In the genomic region with DNA sequence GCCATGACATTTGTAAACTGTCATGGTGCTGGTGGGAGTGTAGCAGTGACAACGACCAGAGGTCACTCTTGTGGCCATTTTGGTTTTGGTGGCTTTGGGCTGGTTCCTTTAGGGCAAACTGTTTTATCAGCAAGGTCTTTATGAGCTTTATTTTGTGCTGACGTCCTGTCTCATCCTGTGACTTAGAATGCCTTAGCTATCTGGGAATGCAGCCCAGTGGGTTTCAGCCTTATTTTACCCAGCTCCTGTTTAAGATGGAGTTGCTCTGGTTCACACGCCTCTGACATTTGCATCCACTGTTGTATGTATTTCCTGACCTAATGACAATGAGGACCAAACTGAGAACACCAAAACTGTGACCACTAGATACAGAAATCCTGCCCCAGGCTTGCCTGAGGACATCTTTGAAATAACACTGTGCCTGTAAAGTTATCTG, we compare ENCODE assay signal across 15 cellular contexts. TPM values are rescaled to one million over a fixed set of nuclear protein-coding genes. Genes with fewer than 3 reads are reported as not detected.
DNase-seq lines count a peak whose midpoint lies in the region; ATAC-seq, FAIRE-seq and TF ChIP-seq lines count a peak whose summit lies in the region.
"Had no signal": no experiment of that assay in that cellular context is flagged by ENCODE, and none has a peak within 500 bp of the region (broad histone marks: within the 10 kb centered on the region; RNA-seq: fewer than 3 reads in every experiment).

No MANE protein-coding gene starts in this region.

- intact Hi-C loops in CD4-positive, alpha-beta memory T cell (cut with micrococcal nuclease) = no loop called here
- intact Hi-C loops in GM12878 (cut with micrococcal nuclease; ENCODE audit: unreplicated experiment) = no loop called here

- H3K36me3 ChIP-seq in CD4-positive, alpha-beta memory T cell (ENCODE audit: insufficient read depth, low read length) = peaks cover 8% of the 10 kb centered on the region
- H3K36me3 ChIP-seq in GM12878 (ENCODE audit: control insufficient read depth in 2 of 2, insufficient read depth in 2 of 2, low read length in 1 of 2) (peaks cover 0 to 3% of the 10 kb centered on the region in 2 experiments; a peak in 2 of 4 replicates), MM.1S (replicated peaks; ENCODE audit: insufficient read depth, low read length) (no peaks in the 10 kb centered on the region)

- no peaks in the 10 kb centered on the region for H3K9me3 Mint-ChIP-seq in CD4-positive, alpha-beta memory T cell
- H3K9me3 Mint-ChIP-seq in neural crest cell = no peaks in the 10 kb centered on the region
- H3K9me3 Mint-ChIP-seq: activated CD4-positive, alpha-beta memory T cell treated with anti-CD3 and anti-CD28 coated beads for 36 hours had no signal

- no peak overlapping the region for H3K4me3 ChIP-seq in CD4-positive, alpha-beta memory T cell (ENCODE audit: low read length in 2 of 2)
- H3K4me3 ChIP-seq in GM12878 = no peak overlapping the region
- H3K4me3 ChIP-seq in MM.1S (ENCODE audit: low read length) = no peak overlapping the region
- H3K4me3 ChIP-seq in coronary artery = no peak overlapping the region
- H3K4me3 ChIP-seq: GM23248, heart right ventricle had no signal

- POLR2A ChIA-PET in CD4-positive, alpha-beta memory T cell (lab: Charles Lee; ENCODE audit: partially characterized antibody) = interaction anchor here (11.5 kb wide), 1 partner anchor 32 kb away, joined by 161 read pairs; no protein-coding TSS in a partner anchor
- POLR2A ChIA-PET in GM12878 (lab: Charles Lee) = no interaction called here

- no peaks in the 10 kb centered on the region for H3K9me2 ChIP-seq in MM.1S (replicated peaks; ENCODE audit: insufficient read depth, low read length)

- H3K9me3 ChIP-seq in CD4-positive, alpha-beta memory T cell (ENCODE audit: control insufficient read depth in 1 of 2, low read length in 2 of 2) = no peaks in the 10 kb centered on the region
- H3K9me3 ChIP-seq in GM12878 (replicated peaks; ENCODE audit: control insufficient read depth, insufficient read depth, low read length) (no peaks in the 10 kb centered on the region), MM.1S (replicated peaks; ENCODE audit: insufficient read depth, low read length) (no peaks in the 10 kb centered on the region)
- H3K9me3 ChIP-seq: heart right ventricle had no signal

- H4K20me1 ChIP-seq in GM12878 (ENCODE audit: control insufficient read depth, insufficient read depth) (no peaks in the 10 kb centered on the region), MM.1S (ENCODE audit: insufficient read depth, low read length) (no peaks in the 10 kb centered on the region)

- BruUV-seq in GM12878 (replicated peaks; lab: Mats Ljungman, UMichigan) = no TSS peak

- no peak overlapping the region for H2AFZ ChIP-seq in GM12878 (ENCODE audit: control insufficient read depth, low read depth, low read length)
- H2AFZ ChIP-seq in MM.1S (ENCODE audit: low read length) = no peak overlapping the region
- H2AFZ ChIP-seq: GM23248 had no signal

- H3K79me2 ChIP-seq in GM12878 (ENCODE audit: control insufficient read depth, insufficient read depth, low read length) = peaks cover 19% of the 10 kb centered on the region
- no peaks in the 10 kb centered on the region for H3K79me2 ChIP-seq in MM.1S (ENCODE audit: low read length)

- no peak for DNase-seq in CD4-positive, alpha-beta memory T cell
- DNase-seq in MV-4-11 (lab: John Stamatoyannopoulos, UW) (peak; percentile 69), GM12878 (ENCODE audit: low read depth, low spot score) (no peak), neural crest cell (ENCODE audit: low read depth, low spot score) (no peak), MM.1S (no peak), KG1 (lab: John Stamatoyannopoulos, UW) (no peak), coronary artery (ENCODE audit: low spot score) (no peak)
- DNase-seq: activated CD4-positive, alpha-beta memory T cell treated with anti-CD3 and anti-CD28 coated beads for 36 hours; cerebellar nuclear complex; GM23248; heart right ventricle; kidney glomerular epithelial cell; NCI-H1436; stimulated activated CD4-positive, alpha-beta T cell treated with anti-CD3 and anti-CD28 coated beads, Interleukin-2, amount 100 ng/mL, for 24 hours; T-helper 1 cell had no signal

- peaks cover 11 to 45% of the 10 kb centered on the region in 2 donors for H3K36me3 Mint-ChIP-seq in CD4-positive, alpha-beta memory T cell
- H3K36me3 Mint-ChIP-seq in neural crest cell (ENCODE audit: low read depth) = no peaks in the 10 kb centered on the region

- RAD21 ChIA-PET in GM12878 (lab: Charles Lee; ENCODE audit: unreplicated experiment) = no interaction called here

- no peaks in the 10 kb centered on the region for H3K27me3 Mint-ChIP-seq in CD4-positive, alpha-beta memory T cell
- no peaks in the 10 kb centered on the region for H3K27me3 Mint-ChIP-seq in neural crest cell (ENCODE audit: low read depth)
- H3K27me3 Mint-ChIP-seq: activated CD4-positive, alpha-beta memory T cell treated with anti-CD3 and anti-CD28 coated beads for 36 hours had no signal

- H3K9ac ChIP-seq in GM12878 (ENCODE audit: control insufficient read depth, insufficient read depth, low read length) = no peak overlapping the region
- no peak overlapping the region for H3K9ac ChIP-seq in MM.1S (ENCODE audit: low read length)
- H3K9ac ChIP-seq: GM23248 had no signal

- H3K4me2 ChIP-seq in GM12878 (ENCODE audit: control insufficient read depth, insufficient read depth) (no peak overlapping the region; the same call in 1 of the 2 replicates), MM.1S (ENCODE audit: low read depth, low read length) (no peak overlapping the region)

- FAIRE-seq in GM12878 (lab: Jason Lieb, UNC) = no peak

- peaks cover 50% of the 10 kb centered on the region for H3K4me1 ChIP-seq in CD4-positive, alpha-beta memory T cell (ENCODE audit: insufficient read depth, low read length)
- no peaks in the 10 kb centered on the region for H3K4me1 ChIP-seq in GM12878 (ENCODE audit: control insufficient read depth, insufficient read depth, low read length)
- H3K4me1 ChIP-seq in MM.1S (ENCODE audit: low read length) = no peaks in the 10 kb centered on the region

- TF ChIP-seq POLR2A in GM12878 (IDR thresholded peaks at IDR 0.05; ENCODE audit: low read depth, low read length) = no peak

- no peak for TF ChIP-seq EP300 in GM12878 (IDR thresholded peaks at IDR 0.05; ENCODE audit: borderline replicate concordance in 1 of 2, control insufficient read depth in 1 of 2, low read depth in 2 of 2, low read length in 2 of 2)

- H3K4me1 Mint-ChIP-seq in CD4-positive, alpha-beta memory T cell = peaks cover 45 to 79% (median 61%) of the 10 kb centered on the region in 4 donors
- H3K4me1 Mint-ChIP-seq in neural crest cell = peaks cover 31% of the 10 kb centered on the region

- TF ChIP-seq RAD21 in GM12878 (IDR thresholded peaks at IDR 0.05; ENCODE audit: insufficient read depth, low read depth, low read length) = no peak

- in situ Hi-C loops in GM12878 (cut with MboI) = no loop called here

- no peaks in the 10 kb centered on the region for H3K27me3 ChIP-seq in CD4-positive, alpha-beta memory T cell (ENCODE audit: insufficient read depth, low read length)
- H3K27me3 ChIP-seq in GM12878 (replicated peaks in 1 of 2; ENCODE audit: control insufficient read depth in 2 of 2, insufficient read depth in 2 of 2, low read length in 1 of 2) (no peaks in the 10 kb centered on the region), MM.1S (replicated peaks; ENCODE audit: insufficient read depth, low read length) (no peaks in the 10 kb centered on the region)
- H3K27me3 ChIP-seq: heart right ventricle had no signal

- SMC1A ChIA-PET in GM12878 (lab: Charles Lee; ENCODE audit: uncharacterized antibody, unreplicated experiment) = interaction anchor here (3.2 to 5.0 kb wide), 2 partner anchors 11 to 59 kb away, joined by 8 to 23 read pairs; no protein-coding TSS in a partner anchor

- H3F3A ChIP-seq in MM.1S (ENCODE audit: insufficient read depth, low read length) = no peaks in the 10 kb centered on the region

- CTCF ChIA-PET in CD4-positive, alpha-beta memory T cell (lab: Charles Lee; ENCODE audit: partially characterized antibody) = no interaction called here
- CTCF ChIA-PET in GM12878 (lab: Yijun Ruan, JAX) = interaction anchor here (1.2 kb wide), 1 partner anchor 178 kb away, joined by 3 read pairs; no protein-coding TSS in a partner anchor

- no peak overlapping the region for H3K27ac ChIP-seq in CD4-positive, alpha-beta memory T cell (ENCODE audit: low read depth, low read length)
- H3K27ac ChIP-seq in GM12878 (ENCODE audit: control insufficient read depth, insufficient read depth) = no peak overlapping the region
- H3K27ac ChIP-seq in MM.1S (ENCODE audit: low read length) = no peak overlapping the region
- no peak overlapping the region for H3K27ac ChIP-seq in coronary artery
- H3K27ac ChIP-seq: GM23248 had no signal

- peak overlapping the region in 1 of 8 donors; percentile 1 for H3K4me3 Mint-ChIP-seq in CD4-positive, alpha-beta memory T cell
- H3K4me3 Mint-ChIP-seq in neural crest cell = no peak overlapping the region
- H3K4me3 Mint-ChIP-seq: activated CD4-positive, alpha-beta memory T cell treated with anti-CD3 and anti-CD28 coated beads for 36 hours had no signal

- no peak for TF ChIP-seq CTCF in GM12878 (IDR thresholded peaks at IDR 0.05 in 2 of 3, conservative IDR thresholded peaks at IDR 0.05 in 1 of 3; ENCODE audit: control insufficient read depth in 2 of 3, extremely low read depth in 1 of 3, insufficient read depth in 1 of 3, low read depth in 3 of 3, low read length in 3 of 3)
- TF ChIP-seq CTCF in neural crest cell (conservative IDR thresholded peaks at IDR 0.05) = no peak
- TF ChIP-seq CTCF in MM.1S (IDR thresholded peaks at IDR 0.05; ENCODE audit: low read length) = no peak
- TF ChIP-seq CTCF in coronary artery (IDR thresholded peaks at IDR 0.05) = no peak

- peak overlapping the region; percentile 20 to 92 (median 53) for H3K27ac Mint-ChIP-seq in CD4-positive, alpha-beta memory T cell
- peak overlapping the region; percentile 14 for H3K27ac Mint-ChIP-seq in neural crest cell (ENCODE audit: unreplicated experiment)

- 44% methylated on average over 3 of the region's 3 CpGs for WGBS in GM12878 (ENCODE audit: insufficient coverage, insufficient replicate concordance, low lambda C conversion rate, missing lambda C conversion rate)

- ATAC-seq in GM12878 = no peak
- ATAC-seq: heart right ventricle had no signal

RNA-seq across cellular contexts. Expression of a gene that starts 37.6 kb away (rescaled TPM):
- total RNA-seq in CD4-positive, alpha-beta memory T cell = 10 to 100 TPM; 86.0 to 86.4 TPM
- 10 to 100 TPM; 35.1 to 58.3 TPM for polyA plus RNA-seq in CD4-positive, alpha-beta memory T cell
- total RNA-seq in GM12878 (2013; cell fraction: nucleolus; rRNA removed) = 40.8 and 42.3 TPM in 2 replicates
- total RNA-seq in GM12878 (2014; rRNA removed) = 52.0 and 71.2 TPM in 2 replicates
- 98.5 and 104 TPM in 2 replicates for total RNA-seq in GM12878 (2014; rRNA removed; fragmentation: Illumina TruSeq; extraction: Trizol)
- 71.7 and 73.1 TPM in 2 replicates for total RNA-seq in GM12878 (2021)
- polyA plus RNA-seq in GM12878 (2011; ENCODE audit: low read depth) = 23.3 TPM
- 76.0 and 120 TPM in 2 replicates for polyA plus RNA-seq in GM12878 (2011; rRNA removed)
- polyA plus RNA-seq in GM12878 (2011; cell fraction: cytosol; rRNA removed) = 25.1 and 48.1 TPM in 2 replicates
- 32.8 and 39.5 TPM in 2 replicates for polyA plus RNA-seq in GM12878 (2011; cell fraction: nucleus; rRNA removed)
- 47.5 and 47.8 TPM in 2 replicates for polyA plus RNA-seq in GM12878 (2012)
- 76.4 and 123 TPM in 2 replicates for polyA plus RNA-seq in GM12878 (2014; fragmentation: Illumina TruSeq; extraction: Trizol)
- polyA plus RNA-seq in GM12878 (2014; fragmentation: Nextera tagmentation; extraction: Ambion mirVana) = 10 to 100 TPM; 17.8 to 26.0 TPM
- 49.0 and 53.4 TPM in 2 replicates for polyA plus RNA-seq in GM12878 (2014; rRNA removed)
- 10 to 100 TPM; 64.0 to 66.3 TPM for polyA plus RNA-seq in GM12878 (2016; fragmentation: Nextera tagmentation; extraction: Ambion mirVana)
- polyA minus RNA-seq in GM12878 (2011; rRNA and poly(A)+ RNA removed) = 71.1 and 79.5 TPM in 2 replicates
- 107 and 133 TPM in 2 replicates for polyA minus RNA-seq in GM12878 (2011; cell fraction: cytosol; rRNA and poly(A)+ RNA removed)
- 11.1 and 13.0 TPM in 2 replicates for polyA minus RNA-seq in GM12878 (2011; cell fraction: nucleus; rRNA and poly(A)+ RNA removed)
- total RNA-seq in neural crest cell = 51.0 and 58.4 TPM in 2 replicates

RNA-seq across cellular contexts. Expression of a gene that starts 50.4 kb away (rescaled TPM):
- total RNA-seq in CD4-positive, alpha-beta memory T cell = 10 to 100 TPM; 23.0 to 28.4 TPM
- polyA plus RNA-seq in CD4-positive, alpha-beta memory T cell = 10 to 100 TPM; 11.9 to 13.3 TPM
- total RNA-seq in GM12878 (2013; cell fraction: nucleolus; rRNA removed) = 26.8 and 31.2 TPM in 2 replicates
- total RNA-seq in GM12878 (2014; rRNA removed) = 8.8 and 9.8 TPM in 2 replicates
- total RNA-seq in GM12878 (2014; rRNA removed; fragmentation: Illumina TruSeq; extraction: Trizol) = 8.8 and 9.1 TPM in 2 replicates
- total RNA-seq in GM12878 (2021) = 11.5 and 14.3 TPM in 2 replicates
- polyA plus RNA-seq in GM12878 (2011; ENCODE audit: low read depth) = 4.1 TPM
- 5.0 and 6.1 TPM in 2 replicates for polyA plus RNA-seq in GM12878 (2011; rRNA removed)
- 3.0 and 3.1 TPM in 2 replicates for polyA plus RNA-seq in GM12878 (2011; cell fraction: cytosol; rRNA removed)
- polyA plus RNA-seq in GM12878 (2011; cell fraction: nucleus; rRNA removed) = 3.8 and 5.9 TPM in 2 replicates
- 5.7 and 7.9 TPM in 2 replicates for polyA plus RNA-seq in GM12878 (2012)
- polyA plus RNA-seq in GM12878 (2014; fragmentation: Illumina TruSeq; extraction: Trizol) = 7.9 and 11.2 TPM in 2 replicates
- 10 to 100 TPM; 12.9 to 17.6 TPM for polyA plus RNA-seq in GM12878 (2014; fragmentation: Nextera tagmentation; extraction: Ambion mirVana)
- polyA plus RNA-seq in GM12878 (2014; rRNA removed) = 6.3 and 9.3 TPM in 2 replicates
- 10 to 100 TPM; 14.4 to 20.8 TPM for polyA plus RNA-seq in GM12878 (2016; fragmentation: Nextera tagmentation; extraction: Ambion mirVana)
- 2.9 and 4.4 TPM in 2 replicates for polyA minus RNA-seq in GM12878 (2011; rRNA and poly(A)+ RNA removed)
- 3.1 and 4.9 TPM in 2 replicates for polyA minus RNA-seq in GM12878 (2011; cell fraction: cytosol; rRNA and poly(A)+ RNA removed)
- polyA minus RNA-seq in GM12878 (2011; cell fraction: nucleus; rRNA and poly(A)+ RNA removed) = 2.9 and 3.8 TPM in 2 replicates
- total RNA-seq in neural crest cell = 18.1 and 18.5 TPM in 2 replicates
